Comparison of ENCODE assay signal across 1 cellular context in the genomic region with DNA sequence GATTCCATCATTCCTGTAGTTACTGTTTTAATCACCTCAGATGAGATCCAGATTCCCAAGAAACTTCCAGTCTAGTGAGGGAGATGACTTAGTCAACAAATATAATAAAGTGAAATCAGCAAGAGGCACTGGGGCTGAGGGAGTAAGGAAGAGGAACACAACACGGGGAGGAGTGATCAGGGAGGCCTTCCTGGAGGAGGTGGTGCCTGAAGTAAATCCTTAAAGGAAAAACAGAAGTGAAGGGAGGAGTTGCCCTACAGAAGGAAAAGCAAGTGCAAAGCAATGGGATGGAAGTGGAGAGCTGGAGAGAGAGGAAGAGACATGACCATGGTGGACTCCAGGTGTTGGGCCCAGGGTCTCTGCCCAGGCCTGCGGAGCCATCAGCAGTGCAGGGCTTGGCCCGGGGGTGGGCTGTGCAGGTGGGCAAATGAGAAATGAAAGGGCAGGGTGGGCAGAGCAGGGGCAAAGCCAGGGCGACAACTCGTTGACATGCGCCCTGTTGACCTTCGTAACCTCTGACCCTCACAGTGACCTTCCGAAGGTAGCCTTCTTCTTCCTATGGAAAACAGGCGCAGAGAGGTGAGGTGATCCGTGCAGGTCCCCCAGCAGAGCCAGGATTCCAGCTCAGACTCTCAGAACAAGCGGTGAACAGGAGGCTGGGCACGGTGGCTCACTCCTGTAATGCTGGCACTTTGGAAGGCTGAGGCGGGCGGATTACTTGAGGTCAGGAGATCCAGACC.
TF ChIP-seq lines count a peak whose summit lies in the region.

No MANE protein-coding gene starts in this region.

TF ChIP-seq in HepG2, 621 proteins besides CTCF, POLR2A, EP300 and RAD21:
- TF ChIP-seq, protein P1, sequence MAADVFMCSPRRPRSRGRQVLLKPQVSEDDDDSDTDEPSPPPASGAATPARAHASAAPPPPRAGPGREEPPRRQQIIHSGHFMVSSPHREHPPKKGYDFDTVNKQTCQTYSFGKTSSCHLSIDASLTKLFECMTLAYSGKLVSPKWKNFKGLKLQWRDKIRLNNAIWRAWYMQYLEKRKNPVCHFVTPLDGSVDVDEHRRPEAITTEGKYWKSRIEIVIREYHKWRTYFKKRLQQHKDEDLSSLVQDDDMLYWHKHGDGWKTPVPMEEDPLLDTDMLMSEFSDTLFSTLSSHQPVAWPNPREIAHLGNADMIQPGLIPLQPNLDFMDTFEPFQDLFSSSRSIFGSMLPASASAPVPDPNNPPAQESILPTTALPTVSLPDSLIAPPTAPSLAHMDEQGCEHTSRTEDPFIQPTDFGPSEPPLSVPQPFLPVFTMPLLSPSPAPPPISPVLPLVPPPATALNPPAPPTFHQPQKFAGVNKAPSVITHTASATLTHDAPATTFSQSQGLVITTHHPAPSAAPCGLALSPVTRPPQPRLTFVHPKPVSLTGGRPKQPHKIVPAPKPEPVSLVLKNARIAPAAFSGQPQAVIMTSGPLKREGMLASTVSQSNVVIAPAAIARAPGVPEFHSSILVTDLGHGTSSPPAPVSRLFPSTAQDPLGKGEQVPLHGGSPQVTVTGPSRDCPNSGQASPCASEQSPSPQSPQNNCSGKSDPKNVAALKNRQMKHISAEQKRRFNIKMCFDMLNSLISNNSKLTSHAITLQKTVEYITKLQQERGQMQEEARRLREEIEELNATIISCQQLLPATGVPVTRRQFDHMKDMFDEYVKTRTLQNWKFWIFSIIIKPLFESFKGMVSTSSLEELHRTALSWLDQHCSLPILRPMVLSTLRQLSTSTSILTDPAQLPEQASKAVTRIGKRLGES (CRISPR knock-in tag; IDR thresholded peaks at IDR 0.05; ENCODE audit: borderline replicate concordance): no peak
- TF ChIP-seq ZFP36 (IDR thresholded peaks at IDR 0.05; ENCODE audit: borderline replicate concordance, low read depth, low read length, partially characterized antibody): peak; percentile 22
- no peak for TF ChIP-seq ZNF503 (CRISPR knock-in tag; IDR thresholded peaks at IDR 0.05)
- TF ChIP-seq ZNF670 (CRISPR knock-in tag; IDR thresholded peaks at IDR 0.05; ENCODE audit: borderline replicate concordance): no peak
- no peak for TF ChIP-seq HOXA5 (CRISPR knock-in tag; IDR thresholded peaks at IDR 0.05)
- TF ChIP-seq MAX (IDR thresholded peaks at IDR 0.05): no peak
- TF ChIP-seq NR2F6 (IDR thresholded peaks at IDR 0.05): peak; percentile 51; the same call in 1 of the 2 replicates
- no peak; the same call in 1 of the 2 replicates for TF ChIP-seq NR2F6 (CRISPR knock-in tag; IDR thresholded peaks at IDR 0.05)
TF ChIP-seq in HepG2: peak in this region for 2.
